Comparison of ENCODE assay signal across 8 cellular contexts in the genomic region with DNA sequence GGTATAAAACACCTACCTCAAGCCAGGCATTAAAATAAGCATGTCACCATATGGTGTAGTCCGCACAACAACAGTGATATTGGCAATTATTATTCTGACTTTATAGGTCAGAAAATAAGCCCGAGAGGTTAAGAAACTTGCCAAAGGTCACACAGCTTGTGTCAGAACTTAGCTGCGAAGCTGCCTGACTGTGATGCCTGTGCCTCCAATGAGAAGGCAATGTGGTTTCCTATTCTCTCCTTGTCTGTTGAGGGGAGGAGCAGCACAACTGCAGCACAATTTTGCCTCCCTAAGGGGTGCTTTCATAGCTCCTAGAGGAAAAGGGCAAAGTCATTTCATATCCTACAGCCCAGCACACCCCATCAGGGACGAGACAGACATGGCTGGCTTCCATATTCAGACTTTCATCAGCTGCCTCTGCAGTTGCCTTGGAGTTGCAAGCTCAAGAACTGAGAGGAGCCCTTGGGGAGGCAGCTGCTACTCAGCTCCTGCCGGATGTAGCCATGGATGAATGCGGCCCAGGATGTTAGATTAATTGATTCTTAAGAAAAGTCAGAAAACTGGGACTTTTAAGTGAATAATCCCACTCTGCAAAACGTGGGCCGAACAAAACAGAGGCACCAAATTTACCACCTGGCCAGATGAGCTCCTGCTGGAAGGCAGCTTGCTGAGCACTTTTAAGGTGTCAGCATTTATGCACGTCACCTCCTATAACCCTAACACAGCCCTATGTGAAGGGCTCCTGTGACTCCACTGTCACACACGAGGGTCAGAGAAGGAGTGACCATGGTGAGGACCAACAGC. TPM values are rescaled to one million over a fixed set of nuclear protein-coding genes. Genes with fewer than 3 reads are reported as not detected.
DNase-seq lines count a peak whose midpoint lies in the region; ATAC-seq and TF ChIP-seq lines count a peak whose summit lies in the region.

No MANE protein-coding gene starts in this region.

- no peak for TF ChIP-seq CTCF in MM.1S (IDR thresholded peaks at IDR 0.05; ENCODE audit: low read length)
- TF ChIP-seq CTCF in progenitor cell of endocrine pancreas (IDR thresholded peaks at IDR 0.05; ENCODE audit: unreplicated experiment), result no peak

- peak overlapping the region; percentile 42 for H3K4me3 Mint-ChIP-seq in central memory CD8-positive, alpha-beta T cell
- H3K4me3 Mint-ChIP-seq in progenitor cell of endocrine pancreas (ENCODE audit: low read depth), result no peak overlapping the region

- DNase-seq in DMS79 treated with DMSO at 0.1 percent for 48 hours (lab: John Stamatoyannopoulos, UW) (peak; percentile 19), MM.1S (peak; percentile 69), progenitor cell of endocrine pancreas (ENCODE audit: low spot score, unreplicated experiment) (no peak), AG08396 (ENCODE audit: low spot score) (no peak), NCI-H345 treated with DMSO at 0.1 percent for 48 hours (lab: John Stamatoyannopoulos, UW; ENCODE audit: unreplicated experiment) (no peak)
- no peak for DNase-seq in central memory CD8-positive, alpha-beta T cell (ENCODE audit: low spot score in 2 of 2)

- H3K9ac ChIP-seq in MM.1S (ENCODE audit: low read length), result peak overlapping the region; percentile 51

- no peaks in the 10 kb centered on the region for H3K9me2 ChIP-seq in MM.1S (replicated peaks; ENCODE audit: insufficient read depth, low read length)

- H3K4me3 ChIP-seq in MM.1S (ENCODE audit: low read length), result peak overlapping the region; percentile 14

- ATAC-seq in central memory CD8-positive, alpha-beta T cell (replicated peaks; ENCODE audit: extremely low read depth, poor library complexity, severe bottlenecking), result no peak
- no peak for ATAC-seq in HG02610 (IDR thresholded peaks at IDR 0.05; ENCODE audit: unreplicated experiment)
- no peak for ATAC-seq in GM18498 (IDR thresholded peaks at IDR 0.05; ENCODE audit: unreplicated experiment)

- peaks cover 31% of the 10 kb centered on the region for H3K4me1 ChIP-seq in MM.1S (ENCODE audit: low read length)

- H3K27me3 Mint-ChIP-seq in central memory CD8-positive, alpha-beta T cell, result no peaks in the 10 kb centered on the region
- no peaks in the 10 kb centered on the region for H3K27me3 Mint-ChIP-seq in progenitor cell of endocrine pancreas

- no peaks in the 10 kb centered on the region for H4K20me1 ChIP-seq in MM.1S (ENCODE audit: insufficient read depth, low read length)

- no peaks in the 10 kb centered on the region for H3K27me3 ChIP-seq in MM.1S (replicated peaks; ENCODE audit: insufficient read depth, low read length)

- H3K27ac ChIP-seq in MM.1S (ENCODE audit: low read length), result peak overlapping the region; percentile 81

- H3K4me1 Mint-ChIP-seq in central memory CD8-positive, alpha-beta T cell, result peaks cover 16% of the 10 kb centered on the region
- peaks cover 18% of the 10 kb centered on the region for H3K4me1 Mint-ChIP-seq in progenitor cell of endocrine pancreas (ENCODE audit: low read depth)

- peak overlapping the region; percentile 39 for H2AFZ ChIP-seq in MM.1S (ENCODE audit: low read length)

- peaks cover 2% of the 10 kb centered on the region for H3K36me3 Mint-ChIP-seq in central memory CD8-positive, alpha-beta T cell (ENCODE audit: insufficient read depth)
- peaks cover 23% of the 10 kb centered on the region for H3K36me3 Mint-ChIP-seq in progenitor cell of endocrine pancreas (ENCODE audit: insufficient read depth)

- peak overlapping the region; percentile 40 for H3K4me2 ChIP-seq in MM.1S (ENCODE audit: low read depth, low read length)

- H3K79me2 ChIP-seq in MM.1S (ENCODE audit: low read length), result no peaks in the 10 kb centered on the region

- no peaks in the 10 kb centered on the region for H3K9me3 Mint-ChIP-seq in central memory CD8-positive, alpha-beta T cell
- H3K9me3 Mint-ChIP-seq in progenitor cell of endocrine pancreas (ENCODE audit: low read depth), result no peaks in the 10 kb centered on the region

- H3K36me3 ChIP-seq in MM.1S (replicated peaks; ENCODE audit: insufficient read depth, low read length), result no peaks in the 10 kb centered on the region

- H3F3A ChIP-seq in MM.1S (ENCODE audit: insufficient read depth, low read length), result peaks cover 20% of the 10 kb centered on the region

- no peaks in the 10 kb centered on the region for H3K9me3 ChIP-seq in MM.1S (replicated peaks; ENCODE audit: insufficient read depth, low read length)

- no peak overlapping the region for H3K27ac Mint-ChIP-seq in central memory CD8-positive, alpha-beta T cell (ENCODE audit: low read depth)
- H3K27ac Mint-ChIP-seq in progenitor cell of endocrine pancreas, result peak overlapping the region; percentile 37

RNA-seq across cellular contexts. Expression of a gene that starts 38.5 kb away (rescaled TPM):
- 63.9 and 65.6 TPM in 2 replicates for total RNA-seq in progenitor cell of endocrine pancreas

Comparison
In these comparisons a context has a peak if more than half of its experiments do, and no peak if none do; other contexts are left out.
1. DNase-seq: peak in DMS79 treated with DMSO at 0.1 percent for 48 hours (single experiment) and MM.1S (single experiment); none in central memory CD8-positive, alpha-beta T cell (0 of 2), progenitor cell of endocrine pancreas (single experiment), AG08396 (single experiment) and NCI-H345 treated with DMSO at 0.1 percent for 48 hours (single experiment).